Comparison of ENCODE assay signal across 1 cellular context in genomic region chr20:6055981-6056569, GRCh38.
TF ChIP-seq lines count a peak whose summit lies in the region.

No MANE protein-coding gene starts in this region.

TF ChIP-seq in HepG2, 621 proteins besides CTCF, POLR2A, EP300 and RAD21:
- TF ChIP-seq ZNF747 (CRISPR knock-in tag; IDR thresholded peaks at IDR 0.05; ENCODE audit: borderline replicate concordance) (no peak), RORA (CRISPR knock-in tag; IDR thresholded peaks at IDR 0.05) (no peak), ZNF850 (CRISPR knock-in tag; conservative IDR thresholded peaks at IDR 0.05) (0 out of 2 replicates have a peak, but pooled peaks have one; percentile 17), ZNF207 (IDR thresholded peaks at IDR 0.05; ENCODE audit: borderline replicate concordance) (no peak), ZBTB4 (CRISPR knock-in tag; IDR thresholded peaks at IDR 0.05; ENCODE audit: borderline replicate concordance) (0 out of 2 replicates have a peak, but pooled peaks have one; percentile 9), DR1 (CRISPR knock-in tag; IDR thresholded peaks at IDR 0.05) (0 out of 2 replicates have a peak, but pooled peaks have one; percentile 16)
